Comparison of ENCODE assay signal across 26 cellular contexts in genomic region chr9:105978336-105978735, GRCh38.
DNase-seq lines count a peak whose midpoint lies in the region; TF ChIP-seq lines count a peak whose summit lies in the region.
"Had no signal": no experiment of that assay in that cellular context is flagged by ENCODE, and none has a peak within 500 bp of the region (broad histone marks: within the 10 kb centered on the region; RNA-seq: fewer than 3 reads in every experiment).

No MANE protein-coding gene starts in this region.

- no peak for TF ChIP-seq POLR2A in esophagus muscularis mucosa (IDR thresholded peaks at IDR 0.05; ENCODE audit: low read depth)

- no peaks in the 10 kb centered on the region for H3K4me1 ChIP-seq in esophagus muscularis mucosa
- H3K4me1 ChIP-seq: Caco-2, gastroesophageal sphincter, left ventricle myocardium inferior, spleen, upper lobe of right lung had no signal

- H3K4me1 Mint-ChIP-seq in nephron = peaks cover 60% of the 10 kb centered on the region
- H3K4me1 Mint-ChIP-seq in type B pancreatic cell (ENCODE audit: unreplicated experiment) = peaks cover 43% of the 10 kb centered on the region
- H3K4me1 Mint-ChIP-seq: activated CD4-positive, alpha-beta memory T cell treated with anti-CD3 and anti-CD28 coated beads, Interleukin-2, amount 10 ng/mL, durations not matched to agents 7 days and 5 days; activated naive CD4-positive, alpha-beta T cell treated with anti-CD3 and anti-CD28 coated beads, Interleukin-2, amount 50 U/mL, for 24 hours; naive thymus-derived CD8-positive, alpha-beta T cell had no signal

- H3K27me3 ChIP-seq in esophagus muscularis mucosa = no peaks in the 10 kb centered on the region
- H3K27me3 ChIP-seq: gastroesophageal sphincter, MG63, ovary, spleen, upper lobe of right lung had no signal

- H3K27ac ChIP-seq in esophagus muscularis mucosa (replicated peaks in 1 of 4) = no peak overlapping the region
- H3K27ac ChIP-seq in coronary artery = no peak overlapping the region
- H3K27ac ChIP-seq: gastroesophageal sphincter, left ventricle myocardium inferior, ovary, spleen, upper lobe of right lung had no signal

- H3K27me3 Mint-ChIP-seq in nephron (ENCODE audit: low read depth) (peaks cover 8% of the 10 kb centered on the region), type B pancreatic cell (peaks cover 3% of the 10 kb centered on the region)
- H3K27me3 Mint-ChIP-seq: activated CD4-positive, alpha-beta memory T cell treated with anti-CD3 and anti-CD28 coated beads, Interleukin-2, amount 10 ng/mL, durations not matched to agents 7 days and 5 days; dendritic cell treated with granulocyte-macrophage colony-stimulating factor and Interleukin-4, amounts not matched to agents 40 ng/mL and 50 ng/mL, for 4 days had no signal

- H3K36me3 ChIP-seq in esophagus muscularis mucosa = no peaks in the 10 kb centered on the region
- H3K36me3 ChIP-seq: gastroesophageal sphincter, left ventricle myocardium inferior, MG63, ovary, spleen, upper lobe of right lung had no signal

- no peaks in the 10 kb centered on the region for H3K9me3 ChIP-seq in esophagus muscularis mucosa
- H3K9me3 ChIP-seq: gastroesophageal sphincter, left ventricle myocardium inferior, MG63, ovary, spleen, upper lobe of right lung had no signal

- H3K4me3 ChIP-seq in esophagus muscularis mucosa (no peak overlapping the region), coronary artery (no peak overlapping the region)
- H3K4me3 ChIP-seq: gastroesophageal sphincter, K562, left ventricle myocardium inferior, MG63, ovary, spleen, upper lobe of right lung had no signal

- DNase-seq in SK-MEL-5 (ENCODE audit: low read depth, low spot score) = peak; percentile 98
- peak; percentile 82 for DNase-seq in esophagus muscularis mucosa (ENCODE audit: extremely low spot score)
- no peak for DNase-seq in type B pancreatic cell (ENCODE audit: extremely low spot score, unreplicated experiment)
- DNase-seq in coronary artery (ENCODE audit: low spot score) = no peak
- no peak for DNase-seq in NCI-H1417 treated with DMSO at 0.1 percent for 48 hours (lab: John Stamatoyannopoulos, UW)
- DNase-seq in SIG-M5 treated with dmso at 0.1 percent for 504 hours (lab: John Stamatoyannopoulos, UW; ENCODE audit: unreplicated experiment) = no peak
- DNase-seq: activated CD4-positive, alpha-beta memory T cell treated with anti-CD3 and anti-CD28 coated beads, Interleukin-2, amount 10 ng/mL, durations not matched to agents 7 days and 5 days; Caco-2; DMS79; GDM1; H9; left ventricle myocardium inferior; MG63; naive thymus-derived CD8-positive, alpha-beta T cell; NCI-H1436; ovary; SIG-M5; spleen; stimulated activated CD4-positive, alpha-beta T cell treated with anti-CD3 and anti-CD28 coated beads, Interleukin-2, amount 100 ng/mL, for 48 hours; upper lobe of right lung had no signal

- H3K4me3 Mint-ChIP-seq in nephron (no peak overlapping the region), type B pancreatic cell (no peak overlapping the region)
- H3K4me3 Mint-ChIP-seq: activated CD4-positive, alpha-beta memory T cell treated with anti-CD3 and anti-CD28 coated beads, Interleukin-2, amount 10 ng/mL, durations not matched to agents 7 days and 5 days; activated naive CD4-positive, alpha-beta T cell treated with anti-CD3 and anti-CD28 coated beads, Interleukin-2, amount 50 U/mL, for 24 hours; dendritic cell treated with granulocyte-macrophage colony-stimulating factor and Interleukin-4, amounts not matched to agents 40 ng/mL and 50 ng/mL, for 4 days; H9; naive thymus-derived CD8-positive, alpha-beta T cell had no signal

- H3K36me3 Mint-ChIP-seq in nephron (ENCODE audit: low read depth) = no peaks in the 10 kb centered on the region
- no peaks in the 10 kb centered on the region for H3K36me3 Mint-ChIP-seq in type B pancreatic cell
- H3K36me3 Mint-ChIP-seq: activated naive CD4-positive, alpha-beta T cell treated with anti-CD3 and anti-CD28 coated beads, Interleukin-2, amount 50 U/mL, for 24 hours; naive thymus-derived CD8-positive, alpha-beta T cell had no signal

- H3K27ac Mint-ChIP-seq in nephron = peak overlapping the region in 2 of 3 experiments; percentile 67 to 75
- H3K27ac Mint-ChIP-seq in type B pancreatic cell = peak overlapping the region; percentile 7
- H3K27ac Mint-ChIP-seq: activated CD4-positive, alpha-beta memory T cell treated with anti-CD3 and anti-CD28 coated beads, Interleukin-2, amount 10 ng/mL, durations not matched to agents 7 days and 5 days; activated naive CD4-positive, alpha-beta T cell treated with anti-CD3 and anti-CD28 coated beads, Interleukin-2, amount 50 U/mL, for 24 hours; activated T-helper 2 cell treated with anti-CD3 and anti-CD28 coated beads, Interferon-gamma antibody, Interleukin-2, Interleukin-4, amounts not matched to agents 10 μg/mL and 5 μg/mL and 100 μg/mL, durations not matched to agents 14 hours and 24 hours and 36 hours; dendritic cell treated with granulocyte-macrophage colony-stimulating factor and Interleukin-4, amounts not matched to agents 40 ng/mL and 50 ng/mL, for 4 days; H9; naive thymus-derived CD8-positive, alpha-beta T cell had no signal

- 83% methylated on average over 7 of the region's 7 CpGs for WGBS in esophagus muscularis mucosa

- intact Hi-C loops in esophagus muscularis mucosa (cut with DNase I) = no loop called here

- no peak for TF ChIP-seq CTCF in esophagus muscularis mucosa (IDR thresholded peaks at IDR 0.05)
- TF ChIP-seq CTCF in nephron (IDR thresholded peaks at IDR 0.05; ENCODE audit: unreplicated experiment in 3 of 3) = no peak
- TF ChIP-seq CTCF in type B pancreatic cell (conservative IDR thresholded peaks at IDR 0.05) = no peak
- no peak for TF ChIP-seq CTCF in coronary artery (IDR thresholded peaks at IDR 0.05)

- TF ChIP-seq EP300 in esophagus muscularis mucosa (IDR thresholded peaks at IDR 0.05) = no peak

- in situ Hi-C loops in SK-MEL-5 (cut with HindIII; ENCODE audit: low pct_unique_long_range_greater_than_20kb, low sequenced_read_pairs) = no loop called here

- H3K9me3 Mint-ChIP-seq in nephron (no peaks in the 10 kb centered on the region), type B pancreatic cell (peaks cover 4% of the 10 kb centered on the region)
- H3K9me3 Mint-ChIP-seq: activated CD4-positive, alpha-beta memory T cell treated with anti-CD3 and anti-CD28 coated beads, Interleukin-2, amount 10 ng/mL, durations not matched to agents 7 days and 5 days; activated naive CD4-positive, alpha-beta T cell treated with anti-CD3 and anti-CD28 coated beads, Interleukin-2, amount 50 U/mL, for 24 hours; activated T-helper 2 cell treated with anti-CD3 and anti-CD28 coated beads, Interferon-gamma antibody, Interleukin-2, Interleukin-4, amounts not matched to agents 10 μg/mL and 5 μg/mL and 100 μg/mL, durations not matched to agents 14 hours and 24 hours and 36 hours; dendritic cell treated with granulocyte-macrophage colony-stimulating factor and Interleukin-4, amounts not matched to agents 40 ng/mL and 50 ng/mL, for 4 days; H9; naive thymus-derived CD8-positive, alpha-beta T cell had no signal

Comparison
In these comparisons a context has a peak if more than half of its experiments do, and no peak if none do; other contexts are left out.
1. DNase-seq: peak in SK-MEL-5 (single experiment) and esophagus muscularis mucosa (single experiment); none in type B pancreatic cell (single experiment), coronary artery (single experiment), NCI-H1417 treated with DMSO at 0.1 percent for 48 hours (single experiment) and SIG-M5 treated with dmso at 0.1 percent for 504 hours (single experiment).